In the genomic region with DNA sequence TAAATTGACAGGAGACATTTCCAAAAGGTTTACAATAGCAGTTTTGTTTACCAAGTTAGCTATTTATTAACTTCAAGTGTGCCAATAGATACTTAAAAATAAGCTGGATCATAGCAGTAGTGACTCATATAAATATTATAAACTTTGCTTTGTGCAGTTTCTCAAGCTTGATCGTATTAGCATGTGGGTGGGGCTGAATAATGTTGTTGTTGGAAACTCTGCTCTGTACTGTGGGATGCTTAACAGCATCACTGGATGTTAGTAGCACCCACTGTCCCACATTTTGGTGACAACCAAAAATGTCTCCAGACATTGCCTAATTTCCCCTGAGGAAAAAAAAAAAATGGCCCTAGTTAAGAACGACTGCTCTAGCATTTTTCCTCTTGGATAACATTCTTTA, we compare ENCODE assay signal across 18 cellular contexts.
"Had no signal": no experiment of that assay in that cellular context is flagged by ENCODE, and none has a peak within 500 bp of the region (broad histone marks: within the 10 kb centered on the region; RNA-seq: fewer than 3 reads in every experiment).

No MANE protein-coding gene starts in this region.

- H3K4me3 ChIP-seq: coronary artery, lung, ovary, psoas muscle, smooth muscle cell, upper lobe of left lung had no signal

- H3K36me3 ChIP-seq: ovary, upper lobe of left lung had no signal

- H3K4me1 ChIP-seq: psoas muscle, upper lobe of left lung had no signal

- H3K9me3 Mint-ChIP-seq: activated naive CD4-positive, alpha-beta T cell treated with anti-CD3 and anti-CD28 coated beads, Interleukin-2, amount 50 U/mL, for 24 hours; brain; stimulated activated naive CD8-positive, alpha-beta T cell treated with anti-CD3 and anti-CD28 coated beads, Interleukin-15, amount 100 ng/mL, for 72 hours had no signal

- H3K27ac Mint-ChIP-seq: activated naive CD4-positive, alpha-beta T cell treated with anti-CD3 and anti-CD28 coated beads, Interleukin-2, amount 50 U/mL, for 24 hours; activated T-cell treated with anti-CD3 and anti-CD28 coated beads, Interleukin-2, amount 50 U/mL, for 72 hours; brain; natural killer cell; stimulated activated naive CD8-positive, alpha-beta T cell treated with anti-CD3 and anti-CD28 coated beads, Interleukin-15, amount 100 ng/mL, for 72 hours had no signal

- H3K36me3 Mint-ChIP-seq: activated naive CD4-positive, alpha-beta T cell treated with anti-CD3 and anti-CD28 coated beads, Interleukin-2, amount 50 U/mL, for 24 hours; brain had no signal

- DNase-seq: activated CD4-positive, alpha-beta T cell treated with anti-CD3 and anti-CD28 coated beads, Interleukin-2, amount 50 U/mL, for 4 hours; activated effector memory CD4-positive, alpha-beta T cell treated with anti-CD3 and anti-CD28 coated beads, Interleukin-2, amount 50 U/mL, for 16 hours; activated T-cell treated with anti-CD3 and anti-CD28 coated beads, Interleukin-2, amount 50 U/mL, for 72 hours; amniotic stem cell; hippocampal formation; left colon; natural killer cell; ovary; psoas muscle; stimulated activated CD4-positive, alpha-beta T cell treated with anti-CD3 and anti-CD28 coated beads, Interleukin-4, amount 100 ng/mL, for 1 hour; stimulated activated naive CD8-positive, alpha-beta T cell treated with anti-CD3 and anti-CD28 coated beads, Interleukin-15, amount 100 ng/mL, for 72 hours; SW 1271; upper lobe of left lung had no signal

- H3K4me1 Mint-ChIP-seq: activated naive CD4-positive, alpha-beta T cell treated with anti-CD3 and anti-CD28 coated beads, Interleukin-2, amount 50 U/mL, for 24 hours; brain; natural killer cell; stimulated activated naive CD8-positive, alpha-beta T cell treated with anti-CD3 and anti-CD28 coated beads, Interleukin-15, amount 100 ng/mL, for 72 hours had no signal

- H3K9me3 ChIP-seq: ovary, psoas muscle, upper lobe of left lung had no signal

- H3K27me3 Mint-ChIP-seq: activated naive CD4-positive, alpha-beta T cell treated with anti-CD3 and anti-CD28 coated beads, Interleukin-2, amount 50 U/mL, for 24 hours; brain; stimulated activated naive CD8-positive, alpha-beta T cell treated with anti-CD3 and anti-CD28 coated beads, Interleukin-15, amount 100 ng/mL, for 72 hours had no signal

- H3K27me3 ChIP-seq: upper lobe of left lung had no signal

- H3K27ac ChIP-seq: coronary artery, ovary, psoas muscle, upper lobe of left lung had no signal

- H3K4me3 Mint-ChIP-seq: activated naive CD4-positive, alpha-beta T cell treated with anti-CD3 and anti-CD28 coated beads, Interleukin-2, amount 50 U/mL, for 24 hours; activated T-cell treated with anti-CD3 and anti-CD28 coated beads, Interleukin-2, amount 50 U/mL, for 72 hours; brain; natural killer cell; stimulated activated naive CD8-positive, alpha-beta T cell treated with anti-CD3 and anti-CD28 coated beads, Interleukin-15, amount 100 ng/mL, for 72 hours had no signal
